ENCODE assay signal across 20 cellular contexts in the genomic region with DNA sequence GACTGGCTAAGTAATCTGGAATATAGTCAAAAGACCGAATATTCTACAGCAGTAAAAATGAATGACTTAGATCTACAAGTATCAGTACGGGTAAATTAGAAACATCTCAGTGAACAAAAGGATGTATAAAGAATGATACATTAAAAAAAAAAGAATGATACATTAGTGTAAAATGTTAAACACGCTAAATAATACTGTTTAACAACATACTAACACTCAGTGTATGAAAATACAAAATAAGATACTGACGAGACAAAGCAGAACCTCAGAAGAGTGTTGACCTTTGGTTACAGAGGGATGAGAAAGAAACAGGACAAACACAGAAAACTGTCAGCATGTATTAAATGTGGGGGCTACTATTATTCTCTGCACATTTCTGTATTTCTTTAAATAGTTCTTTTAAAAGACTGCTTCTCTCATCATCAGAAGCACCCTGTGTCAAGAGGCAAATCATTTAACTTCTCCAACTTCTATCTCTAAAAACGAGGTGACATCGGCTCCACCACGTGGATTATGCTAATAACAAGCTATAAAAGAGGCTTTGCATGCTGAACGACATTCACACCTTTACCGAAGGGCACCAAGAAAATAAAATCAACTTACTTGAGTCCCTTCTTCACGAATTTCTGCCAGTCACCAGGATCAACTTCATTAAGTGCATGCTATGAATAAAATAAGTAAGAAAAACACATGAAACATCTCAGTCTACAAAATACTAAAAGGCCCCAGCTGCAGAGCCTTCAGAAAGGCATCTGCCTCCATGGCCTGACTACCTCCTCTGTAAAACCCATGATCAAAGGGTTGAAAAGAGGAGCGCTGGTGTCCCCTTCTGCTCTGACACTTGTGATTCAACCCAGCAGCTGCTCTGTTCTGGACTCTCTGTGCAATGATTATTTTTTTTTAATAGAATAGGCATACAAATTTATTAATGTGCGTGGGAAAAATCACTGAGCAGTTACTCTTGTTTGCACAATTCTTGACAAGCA. TPM values are rescaled to one million over a fixed set of nuclear protein-coding genes. Genes with fewer than 3 reads are reported as not detected.
DNase-seq lines count a peak whose midpoint lies in the region; ATAC-seq and TF ChIP-seq lines count a peak whose summit lies in the region.
"Had no signal": no experiment of that assay in that cellular context is flagged by ENCODE, and none has a peak within 500 bp of the region (broad histone marks: within the 10 kb centered on the region; RNA-seq: fewer than 3 reads in every experiment).

No MANE protein-coding gene starts in this region.

- no peaks in the 10 kb centered on the region for H3K4me1 Mint-ChIP-seq in memory B cell

- H3K27me3 ChIP-seq in dorsolateral prefrontal cortex: no peaks in the 10 kb centered on the region

- H3K36me3 Mint-ChIP-seq in memory B cell: peaks cover 63% of the 10 kb centered on the region

- H3K9me3 Mint-ChIP-seq in memory B cell: peaks cover 7% of the 10 kb centered on the region

- DNase-seq in activated CD8-positive, alpha-beta memory T cell treated with anti-CD3 and anti-CD28 coated beads, Interleukin-2, amount 50 U/mL, for 48 hours: peak; percentile 2
- DNase-seq in activated CD8-positive, alpha-beta memory T cell treated with anti-CD3 and anti-CD28 coated beads, Interleukin-2, amount 50 U/mL, for 4 hours: no peak
- no peak for DNase-seq in dorsolateral prefrontal cortex
- no peak for DNase-seq in memory B cell (ENCODE audit: low spot score in 2 of 2)
- peak; percentile 52 for DNase-seq in superior temporal gyrus (ENCODE audit: extremely low spot score)
- DNase-seq in NCI-H1930 (lab: John Stamatoyannopoulos, UW): no peak
- DNase-seq: Caco-2; CD4-positive, CD25-positive, alpha-beta regulatory T cell; HCEC 1CT; KBM-7; MV-4-11; NCI-H1417; NCI-H2029 treated with DMSO at 0.1 percent for 48 hours; NCI-H748 treated with DMSO at 0.1 percent for 48 hours; OCI-M1 had no signal

- ATAC-seq in memory B cell (ENCODE audit: low read depth): no peak
- ATAC-seq in GM18511 (IDR thresholded peaks at IDR 0.05; ENCODE audit: unreplicated experiment): no peak
- ATAC-seq in HG02884 (IDR thresholded peaks at IDR 0.05; ENCODE audit: unreplicated experiment): no peak

- peak overlapping the region in 48 of 59 donors; percentile 0 to 77 (median 55) for H3K27ac ChIP-seq in dorsolateral prefrontal cortex
- H3K27ac ChIP-seq: 22Rv1 had no signal

- H3K27me3 Mint-ChIP-seq in memory B cell: no peaks in the 10 kb centered on the region
- H3K27me3 Mint-ChIP-seq: B cell; CD4-positive, CD25-positive, alpha-beta regulatory T cell had no signal

- TF ChIP-seq CTCF in dorsolateral prefrontal cortex (IDR thresholded peaks at IDR 0.05 in 54 of 56, conservative IDR thresholded peaks at IDR 0.05 in 2 of 56; ENCODE audit: low read depth in 1 of 56, partially characterized antibody in 56 of 56): peak in 7 of 56 donors; percentile 15 to 33 (median 23)

- peak overlapping the region; percentile 76 for H3K27ac Mint-ChIP-seq in memory B cell
- H3K27ac Mint-ChIP-seq: B cell; CD4-positive, CD25-positive, alpha-beta regulatory T cell had no signal

- peak overlapping the region in 3 of 59 donors; percentile 1 to 21 (median 15) for H3K4me3 ChIP-seq in dorsolateral prefrontal cortex

- intact Hi-C loops in dorsolateral prefrontal cortex (cut with DNase I): loop anchor here in 1 of 2 donors (5.0 kb wide), 1 partner anchor 34 kb away; no protein-coding TSS in a partner anchor

- H3K4me3 Mint-ChIP-seq in memory B cell: no peak overlapping the region
- H3K4me3 Mint-ChIP-seq: B cell; CD4-positive, CD25-positive, alpha-beta regulatory T cell had no signal

RNA-seq across cellular contexts. Expression of a gene that starts 42.5 kb away (rescaled TPM):
- 1 to 10 TPM in 30 of 120 experiments, under 1 TPM in 30, not detected in 60; 0.49 to 2.1 (median 1.00) TPM for total RNA-seq in dorsolateral prefrontal cortex
- total RNA-seq: B cell; Caco-2; CD4-positive, CD25-positive, alpha-beta regulatory T cell; NCI-H460 had no signal

RNA-seq across cellular contexts. Expression of a gene that starts 51.7 kb away (rescaled TPM):
- total RNA-seq in dorsolateral prefrontal cortex: 10 to 100 TPM; 16.2 to 31.0 (median 22.1) TPM

Comparison
In these comparisons a context has a peak if more than half of its experiments do, and no peak if none do; other contexts are left out.
1. DNase-seq: peak in activated CD8-positive, alpha-beta memory T cell treated with anti-CD3 and anti-CD28 coated beads, Interleukin-2, amount 50 U/mL, for 48 hours (single experiment) and superior temporal gyrus (single experiment); none in activated CD8-positive, alpha-beta memory T cell treated with anti-CD3 and anti-CD28 coated beads, Interleukin-2, amount 50 U/mL, for 4 hours (single experiment), dorsolateral prefrontal cortex (0 of 10), memory B cell (0 of 2) and NCI-H1930 (0 of 2).